In the genomic region with DNA sequence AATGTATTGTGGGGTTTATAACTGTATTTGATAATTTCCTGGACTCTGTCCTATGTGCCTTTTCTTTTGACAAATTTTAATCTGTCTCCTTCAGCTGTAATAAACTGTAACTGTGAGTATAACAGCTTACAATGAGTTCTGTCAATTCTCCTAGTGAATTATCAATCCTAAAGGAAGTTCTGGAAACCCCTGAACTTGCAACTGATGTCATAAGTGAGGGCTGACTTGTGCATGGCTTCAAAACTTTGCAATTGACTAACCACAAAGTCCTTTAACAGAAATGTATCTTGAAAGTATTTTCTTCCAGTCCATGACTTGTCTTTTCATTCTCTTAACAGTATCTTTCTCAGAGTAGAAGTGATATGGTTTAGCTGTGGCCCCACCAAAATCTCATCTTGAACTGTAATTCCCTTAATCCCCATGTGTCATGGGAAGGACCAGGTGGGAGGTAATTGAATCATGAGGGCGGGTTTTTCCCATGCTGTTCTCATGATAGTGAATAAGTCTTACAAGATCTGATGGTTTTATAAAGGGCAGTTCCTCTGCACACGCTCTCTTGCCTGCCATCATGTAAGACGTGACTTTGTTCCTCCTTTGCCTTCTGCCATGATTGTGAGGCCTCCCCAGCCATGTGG, we compare ENCODE assay signal across 17 cellular contexts.
DNase-seq lines count a peak whose midpoint lies in the region; ATAC-seq, FAIRE-seq and TF ChIP-seq lines count a peak whose summit lies in the region.
"Had no signal": no experiment of that assay in that cellular context is flagged by ENCODE, and none has a peak within 500 bp of the region (broad histone marks: within the 10 kb centered on the region; RNA-seq: fewer than 3 reads in every experiment).

No MANE protein-coding gene starts in this region.

- no peak for FAIRE-seq in GM12892 (lab: Jason Lieb, UNC)
- FAIRE-seq: H1, RCC 7860 had no signal

- H3K27ac Mint-ChIP-seq in activated T-cell treated with anti-CD3 and anti-CD28 coated beads, Interleukin-2, amount 50 U/mL, for 72 hours, result peak overlapping the region; percentile 1
- peak overlapping the region in 2 of 3 donors; percentile 5 to 13 for H3K27ac Mint-ChIP-seq in IgD-negative memory B cell
- H3K27ac Mint-ChIP-seq: CD8-positive, alpha-beta memory T cell; HFFc6 had no signal

- no peaks in the 10 kb centered on the region for H3K4me1 Mint-ChIP-seq in activated T-cell treated with anti-CD3 and anti-CD28 coated beads, Interleukin-2, amount 50 U/mL, for 72 hours (ENCODE audit: low read depth)
- H3K4me1 Mint-ChIP-seq in IgD-negative memory B cell, result no peaks in the 10 kb centered on the region

- H3K27ac ChIP-seq in aorta (ENCODE audit: low read depth in 1 of 2, low read length in 2 of 2), result no peak overlapping the region
- H3K27ac ChIP-seq: 22Rv1, BLaER1 had no signal

- H3K36me3 ChIP-seq in aorta (ENCODE audit: control insufficient read depth in 1 of 2, insufficient read depth in 2 of 2, low read length in 1 of 2), result no peaks in the 10 kb centered on the region

- peak in 1 of 2 donors; percentile 32 for ATAC-seq in activated T-cell treated with anti-CD3 and anti-CD28 coated beads, Interleukin-2, amount 50 U/mL, for 72 hours (replicated peaks in 1 of 2)
- ATAC-seq in aorta (ENCODE audit: low FRiP score), result no peak

- H3K9me3 Mint-ChIP-seq in activated T-cell treated with anti-CD3 and anti-CD28 coated beads, Interleukin-2, amount 50 U/mL, for 72 hours, result no peaks in the 10 kb centered on the region
- H3K9me3 Mint-ChIP-seq in IgD-negative memory B cell, result no peaks in the 10 kb centered on the region
- H3K9me3 Mint-ChIP-seq: CD8-positive, alpha-beta memory T cell; HFFc6 had no signal

- no peaks in the 10 kb centered on the region for H3K27me3 Mint-ChIP-seq in activated T-cell treated with anti-CD3 and anti-CD28 coated beads, Interleukin-2, amount 50 U/mL, for 72 hours (ENCODE audit: low read depth)
- no peaks in the 10 kb centered on the region for H3K27me3 Mint-ChIP-seq in IgD-negative memory B cell
- H3K27me3 Mint-ChIP-seq: CD8-positive, alpha-beta memory T cell had no signal

- no peaks in the 10 kb centered on the region for H3K4me1 ChIP-seq in aorta (ENCODE audit: control insufficient read depth in 1 of 2, insufficient read depth in 2 of 2, low read length in 2 of 2)
- H3K4me1 ChIP-seq: BLaER1 had no signal

- H3K9me3 ChIP-seq in aorta (ENCODE audit: control insufficient read depth, low read length), result no peaks in the 10 kb centered on the region

- intact Hi-C loops in aorta (cut with DNase I), result no loop called here

- no peak overlapping the region for H3K4me3 Mint-ChIP-seq in activated T-cell treated with anti-CD3 and anti-CD28 coated beads, Interleukin-2, amount 50 U/mL, for 72 hours
- no peak overlapping the region for H3K4me3 Mint-ChIP-seq in IgD-negative memory B cell
- H3K4me3 Mint-ChIP-seq: CD8-positive, alpha-beta memory T cell; HFFc6 had no signal

- H3K36me3 Mint-ChIP-seq in activated T-cell treated with anti-CD3 and anti-CD28 coated beads, Interleukin-2, amount 50 U/mL, for 72 hours (ENCODE audit: insufficient read depth in 2 of 2), result peaks cover 0 to 2% of the 10 kb centered on the region in 2 donors
- peaks cover 3% of the 10 kb centered on the region for H3K36me3 Mint-ChIP-seq in IgD-negative memory B cell

- no peak for DNase-seq in activated T-cell treated with anti-CD3 and anti-CD28 coated beads, Interleukin-2, amount 50 U/mL, for 72 hours
- DNase-seq in activated T-cell treated with anti-CD3 and anti-CD28 coated beads, Interleukin-2, amount 50 U/mL, for 48 hours, result no peak
- DNase-seq in SK-N-DZ (ENCODE audit: low spot score), result peak; percentile 9
- DNase-seq in renal cortical epithelial cell (ENCODE audit: low read depth), result peak; percentile 9
- DNase-seq in GM12892 (ENCODE audit: insufficient read length), result no peak
- DNase-seq in aorta, result no peak
- no peak for DNase-seq in stimulated activated CD4-positive, alpha-beta T cell treated with anti-CD3 and anti-CD28 coated beads, Interleukin-1b, Interleukin-23, amount 100 ng/mL, for 48 hours
- DNase-seq: CD8-positive, alpha-beta memory T cell; HFFc6; IMR-90; NCI-H774; SHP77 had no signal

- 94 to 96% methylated on average over 3 of the region's 3 CpGs for WGBS in aorta, 2 donors

- H3K4me3 ChIP-seq in aorta (ENCODE audit: low read length in 2 of 2), result no peak overlapping the region
- H3K4me3 ChIP-seq: BLaER1 had no signal

- no peaks in the 10 kb centered on the region for H3K27me3 ChIP-seq in aorta (ENCODE audit: control insufficient read depth in 1 of 2, insufficient read depth in 2 of 2, low read length in 1 of 2)
- H3K27me3 ChIP-seq: BLaER1 had no signal

- no peak for TF ChIP-seq POLR2A in GM12892 (IDR thresholded peaks at IDR 0.05; ENCODE audit: low read depth, low read length)

Comparison
In these comparisons a context has a peak if more than half of its experiments do, and no peak if none do; other contexts are left out.
1. DNase-seq: peak in SK-N-DZ (single experiment) and renal cortical epithelial cell (single experiment); none in activated T-cell treated with anti-CD3 and anti-CD28 coated beads, Interleukin-2, amount 50 U/mL, for 72 hours (0 of 2), activated T-cell treated with anti-CD3 and anti-CD28 coated beads, Interleukin-2, amount 50 U/mL, for 48 hours (0 of 2), GM12892 (single experiment), aorta (0 of 2) and stimulated activated CD4-positive, alpha-beta T cell treated with anti-CD3 and anti-CD28 coated beads, Interleukin-1b, Interleukin-23, amount 100 ng/mL, for 48 hours (single experiment).